In the genomic region with DNA sequence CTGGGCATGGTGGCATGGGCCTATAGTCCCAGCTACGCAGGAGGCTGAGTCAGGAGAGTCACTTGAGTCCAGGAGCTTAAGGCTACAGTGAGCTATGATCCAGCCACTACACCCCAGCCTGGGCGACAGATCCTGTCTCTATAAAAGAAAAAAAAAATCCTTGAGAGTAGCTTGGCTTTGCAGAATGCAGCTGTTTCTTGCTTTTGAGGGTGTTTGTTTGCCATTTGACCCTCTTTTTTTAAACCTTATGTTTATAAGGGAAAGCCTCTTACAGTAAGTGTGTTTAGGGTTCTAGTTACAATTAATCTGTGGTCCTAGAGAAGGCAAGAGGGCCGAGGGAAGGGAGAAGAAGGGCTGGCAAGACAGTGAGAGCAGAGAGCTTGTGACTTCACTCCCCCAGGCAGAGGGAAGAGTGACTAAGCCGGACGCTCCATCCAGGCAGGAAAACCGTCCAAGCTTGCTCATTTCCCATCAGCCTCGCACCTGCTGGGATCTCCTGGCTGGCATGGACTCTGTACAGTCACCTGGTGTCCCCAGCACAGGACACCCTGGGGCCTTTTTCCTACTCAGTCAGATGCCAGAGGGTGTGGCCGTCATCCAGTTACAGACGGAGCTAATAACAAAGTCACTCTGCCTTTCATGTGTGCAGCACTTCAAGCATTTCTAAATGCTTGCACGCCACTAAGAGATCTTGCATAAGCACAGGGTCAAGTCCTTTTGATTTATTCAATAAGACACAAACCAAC, we compare ENCODE assay signal across 8 cellular contexts. TPM values are rescaled to one million over a fixed set of nuclear protein-coding genes. Genes with fewer than 3 reads are reported as not detected.
A peak's percentile ranks its signal among the peaks of the same experiment; 100 is the strongest.
DNase-seq lines count a peak whose midpoint lies in the region; ATAC-seq and TF ChIP-seq lines count a peak whose summit lies in the region.

No MANE protein-coding gene starts in this region.

- H3K27me3 Mint-ChIP-seq in activated T-helper 2 cell treated with anti-CD3 and anti-CD28 coated beads, Interferon-gamma antibody, Interleukin-2, Interleukin-4, amounts not matched to agents 10 μg/mL and 5 μg/mL and 100 μg/mL, durations not matched to agents 14 hours and 24 hours and 36 hours (ENCODE audit: low read depth), result peaks cover 10% of the 10 kb centered on the region

- peak overlapping the region in 1 of 2 donors; percentile 88 for H3K27ac ChIP-seq in lung (ENCODE audit: low read depth in 1 of 2, low read length in 1 of 2)
- peak overlapping the region; percentile 7 for H3K27ac ChIP-seq in urinary bladder (ENCODE audit: low read depth)

- no peaks in the 10 kb centered on the region for H3K9me3 Mint-ChIP-seq in activated T-helper 2 cell treated with anti-CD3 and anti-CD28 coated beads, Interferon-gamma antibody, Interleukin-2, Interleukin-4, amounts not matched to agents 10 μg/mL and 5 μg/mL and 100 μg/mL, durations not matched to agents 14 hours and 24 hours and 36 hours

- H3K36me3 Mint-ChIP-seq in activated T-helper 2 cell treated with anti-CD3 and anti-CD28 coated beads, Interferon-gamma antibody, Interleukin-2, Interleukin-4, amounts not matched to agents 10 μg/mL and 5 μg/mL and 100 μg/mL, durations not matched to agents 14 hours and 24 hours and 36 hours (ENCODE audit: low read depth), result no peaks in the 10 kb centered on the region

- no peak overlapping the region for H3K4me3 Mint-ChIP-seq in activated T-helper 2 cell treated with anti-CD3 and anti-CD28 coated beads, Interferon-gamma antibody, Interleukin-2, Interleukin-4, amounts not matched to agents 10 μg/mL and 5 μg/mL and 100 μg/mL, durations not matched to agents 14 hours and 24 hours and 36 hours (ENCODE audit: low read depth)

- DNase-seq in DMS53 treated with DMSO at 0.1 percent for 48 hours (lab: John Stamatoyannopoulos, UW; ENCODE audit: unreplicated experiment) (peak; percentile 94), NCI-H2227 treated with DMSO at 0.1 percent for 48 hours (lab: John Stamatoyannopoulos, UW) (peak; percentile 13), cerebellar cortex (ENCODE audit: low spot score) (peak; percentile 64), lung (ENCODE audit: low spot score) (peak; percentile 85)
- no peak for DNase-seq in activated T-helper 2 cell treated with anti-CD3 and anti-CD28 coated beads, Interferon-gamma antibody, Interleukin-2, Interleukin-4, amounts not matched to agents 10 μg/mL and 5 μg/mL and 100 μg/mL, durations not matched to agents 14 hours and 24 hours and 36 hours (ENCODE audit: low spot score)

- H3K27me3 ChIP-seq in lung (ENCODE audit: control insufficient read depth, insufficient read depth), result no peaks in the 10 kb centered on the region

- TF ChIP-seq CTCF in lung (IDR thresholded peaks at IDR 0.05; ENCODE audit: control extremely low read depth, extremely low read depth), result no peak

- peaks cover 2 to 9% of the 10 kb centered on the region in 2 donors for H3K4me1 ChIP-seq in lung (ENCODE audit: control insufficient read depth in 2 of 2, insufficient read depth in 2 of 2, low read length in 2 of 2)
- H3K4me1 ChIP-seq in urinary bladder (ENCODE audit: insufficient read depth), result no peaks in the 10 kb centered on the region

- H3K4me3 ChIP-seq in lung, result no peak overlapping the region
- no peak overlapping the region for H3K4me3 ChIP-seq in urinary bladder (ENCODE audit: low read depth, low read length)

- no peaks in the 10 kb centered on the region for H3K4me1 Mint-ChIP-seq in activated T-helper 2 cell treated with anti-CD3 and anti-CD28 coated beads, Interferon-gamma antibody, Interleukin-2, Interleukin-4, amounts not matched to agents 10 μg/mL and 5 μg/mL and 100 μg/mL, durations not matched to agents 14 hours and 24 hours and 36 hours (ENCODE audit: low read depth)

- H3K36me3 ChIP-seq in lung (ENCODE audit: control insufficient read depth in 2 of 2, insufficient read depth in 2 of 2, low read length in 2 of 2) (no peaks in the 10 kb centered on the region), urinary bladder (ENCODE audit: insufficient read depth) (no peaks in the 10 kb centered on the region)

- intact Hi-C loops in activated T-helper 2 cell treated with anti-CD3 and anti-CD28 coated beads, Interferon-gamma antibody, Interleukin-2, Interleukin-4, amounts not matched to agents 10 μg/mL and 5 μg/mL and 100 μg/mL, durations not matched to agents 14 hours and 24 hours and 36 hours (cut with micrococcal nuclease), result no loop called here

- 32 to 65% methylated on average over 10 of the region's 10 CpGs for WGBS in lung, 2 donors
- 17% methylated on average over 10 of the region's 10 CpGs for WGBS in urinary bladder

- ATAC-seq in lung (ENCODE audit: insufficient read depth, low FRiP score), result peak; percentile 87
- ATAC-seq in GM19324 (IDR thresholded peaks at IDR 0.05; ENCODE audit: low FRiP score, unreplicated experiment), result no peak
- ATAC-seq in HG03571 (IDR thresholded peaks at IDR 0.05; ENCODE audit: unreplicated experiment), result no peak

- H3K9me3 ChIP-seq in lung (ENCODE audit: control insufficient read depth in 2 of 2, insufficient read depth in 1 of 2, low read length in 1 of 2), result no peaks in the 10 kb centered on the region

- H3K27ac Mint-ChIP-seq in activated T-helper 2 cell treated with anti-CD3 and anti-CD28 coated beads, Interferon-gamma antibody, Interleukin-2, Interleukin-4, amounts not matched to agents 10 μg/mL and 5 μg/mL and 100 μg/mL, durations not matched to agents 14 hours and 24 hours and 36 hours, result no peak overlapping the region

RNA-seq across cellular contexts. Expression of a gene that starts 55.5 kb away (rescaled TPM):
- total RNA-seq in lung (10 to 100 TPM; 16.4 to 28.1 TPM), urinary bladder (15.1 TPM)
- polyA plus RNA-seq in lung (10 to 100 TPM; 17.8 to 19.6 TPM), urinary bladder (23.8 TPM)
- total RNA-seq in activated T-helper 2 cell treated with anti-CD3 and anti-CD28 coated beads, Interferon-gamma antibody, Interleukin-2, Interleukin-4, amounts not matched to agents 10 μg/mL and 5 μg/mL and 100 μg/mL, durations not matched to agents 14 hours and 24 hours and 36 hours, result 13.9 and 17.0 TPM in 2 replicates
